15 cellular contexts compared by ENCODE assay signal in the genomic region with DNA sequence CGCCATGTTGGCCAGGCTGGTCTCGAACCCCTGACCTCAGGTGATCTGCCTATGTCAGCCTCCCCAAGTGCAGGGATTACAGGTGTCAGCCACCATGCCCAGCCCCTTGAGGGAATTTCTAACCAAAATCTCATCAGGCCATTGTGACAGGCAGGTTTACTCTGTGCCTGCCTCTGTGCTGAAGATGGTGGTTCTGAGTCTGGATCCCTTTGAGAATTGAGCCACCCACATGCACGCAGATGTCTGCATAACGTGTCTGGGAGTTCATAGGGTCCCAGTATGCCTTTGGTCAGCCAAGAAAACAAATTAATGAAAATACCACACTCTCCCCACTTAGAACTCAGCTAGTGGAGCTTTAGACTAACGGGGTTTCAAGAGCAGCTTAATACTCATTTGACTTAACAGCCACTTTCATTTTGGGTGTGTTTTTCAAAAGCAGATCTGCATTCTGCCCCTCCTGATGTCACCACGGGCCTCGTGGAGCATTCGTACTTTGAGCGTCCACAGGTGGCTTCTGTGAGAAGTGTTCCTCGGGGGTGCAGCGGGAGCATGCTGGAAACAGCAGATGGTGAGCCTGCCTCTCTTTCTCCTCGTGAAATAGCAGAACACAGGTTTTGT. TPM values are rescaled to one million over a fixed set of nuclear protein-coding genes. Genes with fewer than 3 reads are reported as not detected.
DNase-seq lines count a peak whose midpoint lies in the region; ATAC-seq and TF ChIP-seq lines count a peak whose summit lies in the region.
"Had no signal": no experiment of that assay in that cellular context is flagged by ENCODE, and none has a peak within 500 bp of the region (broad histone marks: within the 10 kb centered on the region; RNA-seq: fewer than 3 reads in every experiment).

No MANE protein-coding gene starts in this region.

- H3K9me3 Mint-ChIP-seq in activated T-cell treated with anti-CD3 and anti-CD28 coated beads, Interleukin-2, amount 50 U/mL, for 24 hours = no peaks in the 10 kb centered on the region
- no peaks in the 10 kb centered on the region for H3K9me3 Mint-ChIP-seq in stimulated activated effector memory CD8-positive, alpha-beta T cell treated with anti-CD3 and anti-CD28 coated beads, Interleukin-12 subunit alpha, Interleukin-12 subunit beta, amount 100 ng/mL, for 72 hours

- no peak for DNase-seq in activated T-cell treated with anti-CD3 and anti-CD28 coated beads, Interleukin-2, amount 50 U/mL, for 24 hours
- DNase-seq in activated T-cell treated with anti-CD3 and anti-CD28 coated beads, Interleukin-2, amount 50 U/mL, for 1 hour = no peak
- DNase-seq in NCI-H2171 (lab: John Stamatoyannopoulos, UW) (peak; percentile 4), sigmoid colon (no peak), vagina (ENCODE audit: extremely low spot score in 2 of 2) (no peak), activated gamma-delta T cell treated with Interleukin-2 at 50 U/mL for 16 hours (no peak)
- no peak for DNase-seq in stimulated activated effector memory CD8-positive, alpha-beta T cell treated with anti-CD3 and anti-CD28 coated beads, Interleukin-12 subunit alpha, Interleukin-12 subunit beta, amount 100 ng/mL, for 72 hours (ENCODE audit: low spot score in 2 of 2)
- DNase-seq: activated T-cell treated with anti-CD3 and anti-CD28 coated beads for 4 hours; amygdala; NCI-H1436; NCI-H69; SHP77 treated with DMSO at 0.1 percent for 48 hours; stimulated activated CD4-positive, alpha-beta T cell treated with anti-CD3 and anti-CD28 coated beads, Interleukin-15, amount 100 ng/mL, for 24 hours had no signal

- H3K36me3 ChIP-seq in sigmoid colon (peaks cover 2 to 42% (median 9%) of the 10 kb centered on the region in 4 donors), vagina (peaks cover 0 to 27% of the 10 kb centered on the region in 2 donors)

- TF ChIP-seq POLR2A in sigmoid colon (IDR thresholded peaks at IDR 0.05) (no peak), vagina (IDR thresholded peaks at IDR 0.05) (no peak)

- H3K27ac Mint-ChIP-seq in activated T-cell treated with anti-CD3 and anti-CD28 coated beads, Interleukin-2, amount 50 U/mL, for 24 hours = peak overlapping the region; percentile 16
- H3K27ac Mint-ChIP-seq in stimulated activated effector memory CD8-positive, alpha-beta T cell treated with anti-CD3 and anti-CD28 coated beads, Interleukin-12 subunit alpha, Interleukin-12 subunit beta, amount 100 ng/mL, for 72 hours = peak overlapping the region; percentile 80

- no peak overlapping the region for H3K4me3 Mint-ChIP-seq in activated T-cell treated with anti-CD3 and anti-CD28 coated beads, Interleukin-2, amount 50 U/mL, for 24 hours
- H3K4me3 Mint-ChIP-seq in stimulated activated effector memory CD8-positive, alpha-beta T cell treated with anti-CD3 and anti-CD28 coated beads, Interleukin-12 subunit alpha, Interleukin-12 subunit beta, amount 100 ng/mL, for 72 hours = peak overlapping the region; percentile 55

- H3K4me1 Mint-ChIP-seq in activated T-cell treated with anti-CD3 and anti-CD28 coated beads, Interleukin-2, amount 50 U/mL, for 24 hours (ENCODE audit: low read depth) = peaks cover 43% of the 10 kb centered on the region
- peaks cover 31% of the 10 kb centered on the region for H3K4me1 Mint-ChIP-seq in stimulated activated effector memory CD8-positive, alpha-beta T cell treated with anti-CD3 and anti-CD28 coated beads, Interleukin-12 subunit alpha, Interleukin-12 subunit beta, amount 100 ng/mL, for 72 hours

- no peak overlapping the region for H3K4me3 ChIP-seq in sigmoid colon
- H3K4me3 ChIP-seq in vagina = no peak overlapping the region
- H3K4me3 ChIP-seq: dorsolateral prefrontal cortex had no signal

- H3K27me3 Mint-ChIP-seq in activated T-cell treated with anti-CD3 and anti-CD28 coated beads, Interleukin-2, amount 50 U/mL, for 24 hours = no peaks in the 10 kb centered on the region

- peak; percentile 44 for ATAC-seq in GM21381 (IDR thresholded peaks at IDR 0.05; ENCODE audit: unreplicated experiment)
- peak; percentile 74 for ATAC-seq in stimulated activated effector memory CD8-positive, alpha-beta T cell treated with anti-CD3 and anti-CD28 coated beads, Interleukin-12 subunit alpha, Interleukin-12 subunit beta, amount 100 ng/mL, for 72 hours

- H3K27ac ChIP-seq in sigmoid colon (no peak overlapping the region), vagina (no peak overlapping the region)

- WGBS in sigmoid colon, 2 donors = 68 to 92% methylated on average over 12 of the region's 12 CpGs

- no peak for TF ChIP-seq EP300 in sigmoid colon (IDR thresholded peaks at IDR 0.05)

- no peaks in the 10 kb centered on the region for H3K4me1 ChIP-seq in sigmoid colon
- H3K4me1 ChIP-seq in vagina = peaks cover 8% of the 10 kb centered on the region

- H3K27me3 ChIP-seq in sigmoid colon (no peaks in the 10 kb centered on the region), vagina (no peaks in the 10 kb centered on the region)
- H3K27me3 ChIP-seq: dorsolateral prefrontal cortex had no signal

- intact Hi-C loops in sigmoid colon (cut with DNase I) (no loop called here), vagina (cut with DNase I) (no loop called here)

- H3K36me3 Mint-ChIP-seq in activated T-cell treated with anti-CD3 and anti-CD28 coated beads, Interleukin-2, amount 50 U/mL, for 24 hours (ENCODE audit: low read depth) = peaks cover 63% of the 10 kb centered on the region
- H3K36me3 Mint-ChIP-seq in stimulated activated effector memory CD8-positive, alpha-beta T cell treated with anti-CD3 and anti-CD28 coated beads, Interleukin-12 subunit alpha, Interleukin-12 subunit beta, amount 100 ng/mL, for 72 hours = peaks cover 64% of the 10 kb centered on the region

- TF ChIP-seq CTCF in sigmoid colon (IDR thresholded peaks at IDR 0.05) (no peak), vagina (IDR thresholded peaks at IDR 0.05) (no peak)

- H3K9me3 ChIP-seq in sigmoid colon (no peaks in the 10 kb centered on the region), vagina (no peaks in the 10 kb centered on the region)

RNA-seq across cellular contexts. Expression of gene DIP2A, which starts 45.3 kb away (rescaled TPM):
- total RNA-seq in sigmoid colon (10 to 100 TPM; 22.8 to 49.3 (median 25.5) TPM), vagina (46.2 TPM)
- 10 to 100 TPM in 2 of 3 donors, 1 to 10 TPM in 1; 9.0 to 27.5 (median 11.4) TPM for polyA plus RNA-seq in sigmoid colon
